ENCODE assay signal across 21 cellular contexts in genomic region chr2:50769416-50769815, GRCh38.
DNase-seq lines count a peak whose midpoint lies in the region; ATAC-seq and TF ChIP-seq lines count a peak whose summit lies in the region.
"Had no signal": no experiment of that assay in that cellular context is flagged by ENCODE, and none has a peak within 500 bp of the region (broad histone marks: within the 10 kb centered on the region; RNA-seq: fewer than 3 reads in every experiment).

No MANE protein-coding gene starts in this region.

- H3K36me3 Mint-ChIP-seq in brain: no peaks in the 10 kb centered on the region
- H3K36me3 Mint-ChIP-seq: activated naive CD4-positive, alpha-beta T cell treated with anti-CD3 and anti-CD28 coated beads, Interleukin-2, amount 50 U/mL, for 24 hours; CD4-positive, CD25-positive, alpha-beta regulatory T cell had no signal

- peak overlapping the region in 4 of 5 experiments; percentile 33 to 87 (median 68) for H3K27ac Mint-ChIP-seq in brain
- H3K27ac Mint-ChIP-seq: activated CD4-positive, alpha-beta T cell treated with anti-CD3 and anti-CD28 coated beads, Interleukin-2, amount 10 ng/mL, durations not matched to agents 7 days and 5 days; activated naive CD4-positive, alpha-beta T cell treated with anti-CD3 and anti-CD28 coated beads, Interleukin-2, amount 50 U/mL, for 24 hours; CD4-positive, CD25-positive, alpha-beta regulatory T cell had no signal

- no peaks in the 10 kb centered on the region for H3K9me3 Mint-ChIP-seq in brain
- H3K9me3 Mint-ChIP-seq: activated CD4-positive, alpha-beta T cell treated with anti-CD3 and anti-CD28 coated beads, Interleukin-2, amount 10 ng/mL, durations not matched to agents 7 days and 5 days had no signal

- DNase-seq in NCI-H345 (lab: John Stamatoyannopoulos, UW) (peak; percentile 46), NCI-H345 treated with DMSO at 0.1 percent for 48 hours (lab: John Stamatoyannopoulos, UW; ENCODE audit: unreplicated experiment) (no peak), NCI-H1694 treated with DMSO at 0.1 percent for 48 hours (lab: John Stamatoyannopoulos, UW) (peak; percentile 93), retina (peak; percentile 28), SKM-1 (lab: John Stamatoyannopoulos, UW; ENCODE audit: unreplicated experiment) (no peak), HPDE6-E6E7 (ENCODE audit: extremely low spot score) (no peak)
- DNase-seq: activated CD4-positive, alpha-beta T cell treated with anti-CD3 and anti-CD28 coated beads, Interleukin-2, amount 10 ng/mL, durations not matched to agents 7 days and 5 days; activated T-cell treated with anti-CD3 and anti-CD28 coated beads for 4 hours; brain microvascular endothelial cell; CD4-positive, CD25-positive, alpha-beta regulatory T cell; dermis blood vessel endothelial cell; GF-D8; GOT3; Kasumi-1; mesenchymal stem cell; stimulated activated CD4-positive, alpha-beta T cell treated with anti-CD3 and anti-CD28 coated beads, Interleukin-1b, Interleukin-23, amount 100 ng/mL, for 48 hours had no signal

- H3K27me3 Mint-ChIP-seq in brain: no peaks in the 10 kb centered on the region
- H3K27me3 Mint-ChIP-seq: activated CD4-positive, alpha-beta T cell treated with anti-CD3 and anti-CD28 coated beads, Interleukin-2, amount 10 ng/mL, durations not matched to agents 7 days and 5 days; activated naive CD4-positive, alpha-beta T cell treated with anti-CD3 and anti-CD28 coated beads, Interleukin-2, amount 50 U/mL, for 24 hours; CD4-positive, CD25-positive, alpha-beta regulatory T cell had no signal

- H3K4me3 Mint-ChIP-seq in brain: peak overlapping the region in 2 of 5 experiments; percentile 24 to 43
- H3K4me3 Mint-ChIP-seq: activated CD4-positive, alpha-beta T cell treated with anti-CD3 and anti-CD28 coated beads, Interleukin-2, amount 10 ng/mL, durations not matched to agents 7 days and 5 days; activated naive CD4-positive, alpha-beta T cell treated with anti-CD3 and anti-CD28 coated beads, Interleukin-2, amount 50 U/mL, for 24 hours; CD4-positive, CD25-positive, alpha-beta regulatory T cell had no signal

- ATAC-seq in HG03108 (IDR thresholded peaks at IDR 0.05; ENCODE audit: unreplicated experiment): no peak
- ATAC-seq: esophagus mucosa, right lobe of liver had no signal

- peaks cover 57% of the 10 kb centered on the region for H3K4me1 Mint-ChIP-seq in brain
- H3K4me1 Mint-ChIP-seq: activated CD4-positive, alpha-beta T cell treated with anti-CD3 and anti-CD28 coated beads, Interleukin-2, amount 10 ng/mL, durations not matched to agents 7 days and 5 days; activated naive CD4-positive, alpha-beta T cell treated with anti-CD3 and anti-CD28 coated beads, Interleukin-2, amount 50 U/mL, for 24 hours; CD4-positive, CD25-positive, alpha-beta regulatory T cell had no signal

- TF ChIP-seq CTCF in brain (conservative IDR thresholded peaks at IDR 0.05): no peak

Comparison
In these comparisons a context has a peak if more than half of its experiments do, and no peak if none do; other contexts are left out.
1. DNase-seq: peak in NCI-H345 (single experiment), NCI-H1694 treated with DMSO at 0.1 percent for 48 hours (single experiment) and retina (single experiment); none in NCI-H345 treated with DMSO at 0.1 percent for 48 hours (single experiment), SKM-1 (single experiment) and HPDE6-E6E7 (single experiment).